In genomic region chr16:55302635-55303034, GRCh38 we compare ENCODE assay signal across 32 cellular contexts.
"Had no signal": no experiment of that assay in that cellular context is flagged by ENCODE, and none has a peak within 500 bp of the region (broad histone marks: within the 10 kb centered on the region; RNA-seq: fewer than 3 reads in every experiment).

No MANE protein-coding gene starts in this region.

- H3K27ac ChIP-seq: ascending aorta, cardiac muscle cell, gastroesophageal sphincter, left lung, parathyroid adenoma, psoas muscle, stomach, thyroid gland, upper lobe of left lung, WERI-Rb-1 had no signal

- DNase-seq: activated CD4-positive, alpha-beta memory T cell treated with anti-CD3 and anti-CD28 coated beads for 36 hours; activated CD4-positive, alpha-beta T cell treated with anti-CD3 and anti-CD28 coated beads, Interleukin-2, amount 10 ng/mL, durations not matched to agents 24 days and 14 days; activated CD4-positive, CD25-positive, alpha-beta regulatory T cell treated with anti-CD3 and anti-CD28 coated beads, Interleukin-2, amount 50 U/mL, for 72 hours; activated CD8-positive, alpha-beta memory T cell treated with anti-CD3 and anti-CD28 coated beads, Interleukin-2, amount 50 U/mL, for 48 hours; activated gamma-delta T cell; activated naive CD4-positive, alpha-beta T cell treated with anti-CD3 and anti-CD28 coated beads, Interleukin-2, amount 10 ng/mL, durations not matched to agents 7 days and 5 days; activated naive CD8-positive, alpha-beta T cell treated with anti-CD3 and anti-CD28 coated beads, Interleukin-2, amount 10 ng/mL, durations not matched to agents 7 days and 5 days; activated T-cell treated with anti-CD3 and anti-CD28 coated beads, Interleukin-2, amount 50 U/mL, for 24 hours; cortex of kidney; effector memory CD8-positive, alpha-beta T cell; hippocampal formation; kidney glomerular epithelial cell; left lung; naive B cell; occipital lobe; psoas muscle; stimulated activated CD4-positive, alpha-beta T cell treated with anti-CD3 and anti-CD28 coated beads, Interleukin-1b, Interleukin-23, amount 100 ng/mL, for 48 hours; stimulated activated CD4-positive, alpha-beta T cell treated with anti-CD3 and anti-CD28 coated beads, Interleukin-4, amount 100 ng/mL, for 4 hours; stimulated activated CD8-positive, alpha-beta memory T cell treated with anti-CD3 and anti-CD28 coated beads, Interleukin-4, amount 100 ng/mL, for 48 hours; stomach; T-helper 9 cell; thyroid gland; upper lobe of left lung; WERI-Rb-1 had no signal

- H3K4me3 ChIP-seq: ascending aorta, cardiac muscle cell, gastroesophageal sphincter, left lung, lung, psoas muscle, smooth muscle cell, stomach, thyroid gland, upper lobe of left lung had no signal

- H3K36me3 Mint-ChIP-seq: activated CD4-positive, alpha-beta memory T cell treated with anti-CD3 and anti-CD28 coated beads for 36 hours; activated naive CD4-positive, alpha-beta T cell treated with anti-CD3 and anti-CD28 coated beads, Interleukin-2, amount 10 ng/mL, durations not matched to agents 7 days and 5 days; activated naive CD8-positive, alpha-beta T cell treated with anti-CD3 and anti-CD28 coated beads, Interleukin-2, amount 10 ng/mL, durations not matched to agents 7 days and 5 days; brain; naive B cell; stimulated activated memory B cell treated with anti-CD40 and anti-IgM and Interleukin-4, amounts not matched to agents 10 μg/mL and 1 μg/mL and 100 μg/mL, for 72 hours had no signal

- H3K4me3 Mint-ChIP-seq: activated CD4-positive, alpha-beta memory T cell treated with anti-CD3 and anti-CD28 coated beads for 36 hours; activated CD4-positive, alpha-beta T cell treated with anti-CD3 and anti-CD28 coated beads, Interleukin-2, amount 10 ng/mL, durations not matched to agents 24 days and 14 days; activated naive CD4-positive, alpha-beta T cell treated with anti-CD3 and anti-CD28 coated beads, Interleukin-2, amount 10 ng/mL, durations not matched to agents 7 days and 5 days; activated naive CD8-positive, alpha-beta T cell treated with anti-CD3 and anti-CD28 coated beads, Interleukin-2, amount 10 ng/mL, durations not matched to agents 7 days and 5 days; activated T-cell treated with anti-CD3 and anti-CD28 coated beads, Interleukin-2, amount 50 U/mL, for 24 hours; effector memory CD8-positive, alpha-beta T cell; naive B cell; stimulated activated memory B cell treated with anti-CD40 and anti-IgM and Interleukin-4, amounts not matched to agents 10 μg/mL and 1 μg/mL and 100 μg/mL, for 72 hours had no signal

- H3K36me3 ChIP-seq: ascending aorta, cardiac muscle cell, gastroesophageal sphincter, left lung, stomach, thyroid gland, upper lobe of left lung, WERI-Rb-1 had no signal

- H3K27ac Mint-ChIP-seq: activated CD4-positive, alpha-beta memory T cell treated with anti-CD3 and anti-CD28 coated beads for 36 hours; activated CD4-positive, alpha-beta T cell treated with anti-CD3 and anti-CD28 coated beads, Interleukin-2, amount 10 ng/mL, durations not matched to agents 24 days and 14 days; activated naive CD4-positive, alpha-beta T cell treated with anti-CD3 and anti-CD28 coated beads, Interleukin-2, amount 10 ng/mL, durations not matched to agents 7 days and 5 days; activated naive CD8-positive, alpha-beta T cell treated with anti-CD3 and anti-CD28 coated beads, Interleukin-2, amount 10 ng/mL, durations not matched to agents 7 days and 5 days; activated T-cell treated with anti-CD3 and anti-CD28 coated beads, Interleukin-2, amount 50 U/mL, for 24 hours; effector memory CD8-positive, alpha-beta T cell; naive B cell; stimulated activated memory B cell treated with anti-CD40 and anti-IgM and Interleukin-4, amounts not matched to agents 10 μg/mL and 1 μg/mL and 100 μg/mL, for 72 hours had no signal

- H3K4me1 ChIP-seq: ascending aorta, gastroesophageal sphincter, left lung, parathyroid adenoma, psoas muscle, stomach, thyroid gland, upper lobe of left lung had no signal

- H3K4me1 Mint-ChIP-seq: activated CD4-positive, alpha-beta T cell treated with anti-CD3 and anti-CD28 coated beads, Interleukin-2, amount 10 ng/mL, durations not matched to agents 24 days and 14 days; activated naive CD4-positive, alpha-beta T cell treated with anti-CD3 and anti-CD28 coated beads, Interleukin-2, amount 10 ng/mL, durations not matched to agents 7 days and 5 days; activated naive CD8-positive, alpha-beta T cell treated with anti-CD3 and anti-CD28 coated beads, Interleukin-2, amount 10 ng/mL, durations not matched to agents 7 days and 5 days; naive B cell; stimulated activated memory B cell treated with anti-CD40 and anti-IgM and Interleukin-4, amounts not matched to agents 10 μg/mL and 1 μg/mL and 100 μg/mL, for 72 hours had no signal

- H3K9me3 Mint-ChIP-seq: activated CD4-positive, alpha-beta memory T cell treated with anti-CD3 and anti-CD28 coated beads for 36 hours; activated CD4-positive, alpha-beta T cell treated with anti-CD3 and anti-CD28 coated beads, Interleukin-2, amount 10 ng/mL, durations not matched to agents 24 days and 14 days; activated naive CD4-positive, alpha-beta T cell treated with anti-CD3 and anti-CD28 coated beads, Interleukin-2, amount 10 ng/mL, durations not matched to agents 7 days and 5 days; activated naive CD8-positive, alpha-beta T cell treated with anti-CD3 and anti-CD28 coated beads, Interleukin-2, amount 10 ng/mL, durations not matched to agents 7 days and 5 days; activated T-cell treated with anti-CD3 and anti-CD28 coated beads, Interleukin-2, amount 50 U/mL, for 24 hours; effector memory CD8-positive, alpha-beta T cell had no signal

- H3K27me3 Mint-ChIP-seq: activated naive CD4-positive, alpha-beta T cell treated with anti-CD3 and anti-CD28 coated beads, Interleukin-2, amount 10 ng/mL, durations not matched to agents 7 days and 5 days; activated naive CD8-positive, alpha-beta T cell treated with anti-CD3 and anti-CD28 coated beads, Interleukin-2, amount 10 ng/mL, durations not matched to agents 7 days and 5 days; stimulated activated memory B cell treated with anti-CD40 and anti-IgM and Interleukin-4, amounts not matched to agents 10 μg/mL and 1 μg/mL and 100 μg/mL, for 72 hours had no signal

- H3K27me3 ChIP-seq: ascending aorta, thyroid gland, upper lobe of left lung had no signal

- ATAC-seq: effector memory CD8-positive, alpha-beta T cell; gastroesophageal sphincter; left lung; stimulated activated memory B cell treated with anti-CD40 and anti-IgM and Interleukin-4, amounts not matched to agents 10 μg/mL and 1 μg/mL and 100 μg/mL, for 72 hours had no signal

- H3K9me3 ChIP-seq: ascending aorta, left lung, psoas muscle, stomach, thyroid gland, upper lobe of left lung had no signal
